1 cellular context compared by ENCODE assay signal in genomic region chr10:3811331-3811870, GRCh38.
TF ChIP-seq lines count a peak whose summit lies in the region.

No MANE protein-coding gene starts in this region.

TF ChIP-seq in GM23338, 12 proteins besides CTCF, POLR2A, EP300 and RAD21 (continued from another document):
- TF ChIP-seq REST (IDR thresholded peaks at IDR 0.05; ENCODE audit: unreplicated experiment) (no peak), STAT1 (IDR thresholded peaks at IDR 0.05; ENCODE audit: unreplicated experiment) (no peak), ZNF462 (CRISPR knock-in tag; IDR thresholded peaks at IDR 0.05) (no peak), ETS1 (IDR thresholded peaks at IDR 0.05) (no peak), POLR2AphosphoS5 (IDR thresholded peaks at IDR 0.05; ENCODE audit: low read depth) (no peak), EZH2phosphoT487 (IDR thresholded peaks at IDR 0.05; ENCODE audit: unreplicated experiment) (no peak), JUNB (IDR thresholded peaks at IDR 0.05; ENCODE audit: unreplicated experiment) (no peak)
